Comparison of ENCODE assay signal across 23 cellular contexts in genomic region chr21:45246535-45247320, GRCh38. TPM values are rescaled to one million over a fixed set of nuclear protein-coding genes. Genes with fewer than 3 reads are reported as not detected.
A peak's percentile ranks its signal among the peaks of the same experiment; 100 is the strongest.
DNase-seq lines count a peak whose midpoint lies in the region; ATAC-seq and TF ChIP-seq lines count a peak whose summit lies in the region.
"Had no signal": no experiment of that assay in that cellular context is flagged by ENCODE, and none has a peak within 500 bp of the region (broad histone marks: within the 10 kb centered on the region; RNA-seq: fewer than 3 reads in every experiment).

No MANE protein-coding gene starts in this region.

- H2AFZ ChIP-seq in osteoblast (ENCODE audit: low read length), result no peak overlapping the region
- H2AFZ ChIP-seq: GM23338 had no signal

- DNase-seq in activated CD8-positive, alpha-beta memory T cell treated with anti-CD3 and anti-CD28 coated beads, Interleukin-2, amount 50 U/mL, for 48 hours, result peak; percentile 22
- no peak for DNase-seq in activated CD8-positive, alpha-beta memory T cell treated with anti-CD3 and anti-CD28 coated beads, Interleukin-2, amount 10 ng/mL, durations not matched to agents 7 days and 5 days
- DNase-seq in ecto neural progenitor cell (ENCODE audit: low spot score) (peak; percentile 22), osteoblast (ENCODE audit: insufficient read length, low spot score, missing footprints) (peak; percentile 37), spleen (peak; percentile 32), Right ventricle myocardium inferior (ENCODE audit: missing footprints) (no peak), NOMO-1 (lab: John Stamatoyannopoulos, UW; ENCODE audit: unreplicated experiment in 2 of 2) (no peak)
- DNase-seq in naive thymus-derived CD8-positive, alpha-beta T cell, result no peak
- DNase-seq: 8988T; ACHN; CD4-positive, alpha-beta T cell; HCEC 1CT; IMR-90; MM.1S; NCI-H1694; NCI-H2029 treated with DMSO at 0.1 percent for 48 hours; NCI-H446 treated with DMSO at 0.1 percent for 48 hours; NCI-H526; RPMI8226; SHP77 had no signal

- peaks cover 15% of the 10 kb centered on the region for H3K36me3 Mint-ChIP-seq in activated CD8-positive, alpha-beta memory T cell treated with anti-CD3 and anti-CD28 coated beads, Interleukin-2, amount 10 ng/mL, durations not matched to agents 7 days and 5 days
- peaks cover 3 to 18% (median 6%) of the 10 kb centered on the region in 3 donors for H3K36me3 Mint-ChIP-seq in naive thymus-derived CD8-positive, alpha-beta T cell

- 83 to 89% (median 84%) methylated on average over 17 of the region's 17 CpGs for WGBS in spleen, 5 donors

- TF ChIP-seq CTCF in osteoblast (IDR thresholded peaks at IDR 0.05; ENCODE audit: extremely low read depth, low read depth, low read length) (no peak), spleen (IDR thresholded peaks at IDR 0.05 in 8 of 11, conservative IDR thresholded peaks at IDR 0.05 in 3 of 11) (no peak)

- H3K27ac ChIP-seq in osteoblast (ENCODE audit: low read depth, low read length), result no peak overlapping the region
- H3K27ac ChIP-seq in spleen, result no peak overlapping the region
- H3K27ac ChIP-seq: BLaER1 treated with 17β-estradiol and CSF1 and Interleukin-3, amounts not matched to agents 10 nM and 100 nM; KMS-11 had no signal

- peaks cover 16% of the 10 kb centered on the region for H3K9me3 Mint-ChIP-seq in activated CD8-positive, alpha-beta memory T cell treated with anti-CD3 and anti-CD28 coated beads, Interleukin-2, amount 10 ng/mL, durations not matched to agents 7 days and 5 days (ENCODE audit: low read depth)
- H3K9me3 Mint-ChIP-seq in naive thymus-derived CD8-positive, alpha-beta T cell, result peaks cover 3 to 24% (median 12%) of the 10 kb centered on the region in 9 donors

- no peaks in the 10 kb centered on the region for H3K79me2 ChIP-seq in osteoblast (ENCODE audit: insufficient read depth, low read length)

- H3K4me3 Mint-ChIP-seq in activated CD8-positive, alpha-beta memory T cell treated with anti-CD3 and anti-CD28 coated beads, Interleukin-2, amount 10 ng/mL, durations not matched to agents 7 days and 5 days, result no peak overlapping the region
- no peak overlapping the region for H3K4me3 Mint-ChIP-seq in naive thymus-derived CD8-positive, alpha-beta T cell
- H3K4me3 Mint-ChIP-seq: CD4-positive, alpha-beta T cell; GM23338 had no signal

- H3K4me2 ChIP-seq in osteoblast (ENCODE audit: insufficient read depth, low read length), result no peak overlapping the region
- H3K4me2 ChIP-seq: BLaER1 treated with 17β-estradiol and CSF1 and Interleukin-3, amounts not matched to agents 10 nM and 100 nM; GM23338; KMS-11 had no signal

- H3K27ac Mint-ChIP-seq in activated CD8-positive, alpha-beta memory T cell treated with anti-CD3 and anti-CD28 coated beads, Interleukin-2, amount 10 ng/mL, durations not matched to agents 7 days and 5 days, result no peak overlapping the region
- no peak overlapping the region for H3K27ac Mint-ChIP-seq in naive thymus-derived CD8-positive, alpha-beta T cell
- H3K27ac Mint-ChIP-seq: CD4-positive, alpha-beta T cell; GM23338 had no signal

- CTCF ChIA-PET in activated CD8-positive, alpha-beta memory T cell treated with anti-CD3 and anti-CD28 coated beads, Interleukin-2, amount 10 ng/mL, durations not matched to agents 7 days and 5 days (lab: Charles Lee), result no interaction called here

- TF ChIP-seq POLR2A in spleen (IDR thresholded peaks at IDR 0.05), result no peak

- POLR2A ChIA-PET in naive thymus-derived CD8-positive, alpha-beta T cell (lab: Charles Lee), result no interaction called here

- ATAC-seq in activated CD8-positive, alpha-beta memory T cell treated with anti-CD3 and anti-CD28 coated beads, Interleukin-2, amount 10 ng/mL, durations not matched to agents 7 days and 5 days, result no peak
- no peak for ATAC-seq in Right ventricle myocardium inferior
- ATAC-seq in naive thymus-derived CD8-positive, alpha-beta T cell, result no peak
- ATAC-seq: GM23338 had no signal

- no peaks in the 10 kb centered on the region for H4K20me1 ChIP-seq in osteoblast (ENCODE audit: insufficient read depth, low read length)
- H4K20me1 ChIP-seq: BLaER1 treated with 17β-estradiol and CSF1 and Interleukin-3, amounts not matched to agents 10 nM and 100 nM had no signal

- H3K4me3 ChIP-seq in osteoblast (ENCODE audit: insufficient read depth, low read length), result no peak overlapping the region
- no peak overlapping the region for H3K4me3 ChIP-seq in spleen
- H3K4me3 ChIP-seq: BLaER1 treated with 17β-estradiol and CSF1 and Interleukin-3, amounts not matched to agents 10 nM and 100 nM; GM23338 had no signal

- H3K4me1 ChIP-seq in osteoblast (ENCODE audit: insufficient read depth, low read length) (peaks cover 10% of the 10 kb centered on the region), spleen (no peaks in the 10 kb centered on the region)
- H3K4me1 ChIP-seq: BLaER1 treated with 17β-estradiol and CSF1 and Interleukin-3, amounts not matched to agents 10 nM and 100 nM had no signal

- H3K9me3 ChIP-seq in osteoblast (ENCODE audit: low read depth, low read length) (peaks cover 6% of the 10 kb centered on the region), spleen (peaks cover 0 to 29% (median 22%) of the 10 kb centered on the region in 8 donors)

- H3K36me3 ChIP-seq in osteoblast (ENCODE audit: insufficient read depth, low read length) (no peaks in the 10 kb centered on the region), spleen (no peaks in the 10 kb centered on the region)
- H3K36me3 ChIP-seq: BLaER1 treated with 17β-estradiol and CSF1 and Interleukin-3, amounts not matched to agents 10 nM and 100 nM had no signal

- H3K4me1 Mint-ChIP-seq in activated CD8-positive, alpha-beta memory T cell treated with anti-CD3 and anti-CD28 coated beads, Interleukin-2, amount 10 ng/mL, durations not matched to agents 7 days and 5 days, result no peaks in the 10 kb centered on the region
- H3K4me1 Mint-ChIP-seq in naive thymus-derived CD8-positive, alpha-beta T cell, result no peaks in the 10 kb centered on the region

- H3K27me3 ChIP-seq in osteoblast (ENCODE audit: insufficient read depth, low read length) (peaks cover 26% of the 10 kb centered on the region), spleen (replicated peaks in 1 of 7) (peaks cover 0 to 31% (median 0%) of the 10 kb centered on the region in 7 donors)
- H3K27me3 ChIP-seq: BLaER1 treated with 17β-estradiol and CSF1 and Interleukin-3, amounts not matched to agents 10 nM and 100 nM had no signal

- H3K27me3 Mint-ChIP-seq in activated CD8-positive, alpha-beta memory T cell treated with anti-CD3 and anti-CD28 coated beads, Interleukin-2, amount 10 ng/mL, durations not matched to agents 7 days and 5 days, result peaks cover 30% of the 10 kb centered on the region
- peaks cover 0 to 18% (median 0%) of the 10 kb centered on the region in 5 donors for H3K27me3 Mint-ChIP-seq in naive thymus-derived CD8-positive, alpha-beta T cell
- H3K27me3 Mint-ChIP-seq: CD4-positive, alpha-beta T cell had no signal

- intact Hi-C loops in spleen (cut with DNase I; ENCODE audit: low total_unique reads) (no loop called here), Right ventricle myocardium inferior (cut with DNase I) (no loop called here)

RNA-seq across cellular contexts. Expression of gene POFUT2, which starts 41.0 kb away (rescaled TPM):
- total RNA-seq in activated CD8-positive, alpha-beta memory T cell treated with anti-CD3 and anti-CD28 coated beads, Interleukin-2, amount 10 ng/mL, durations not matched to agents 7 days and 5 days, result 10 to 100 TPM; 16.4 to 19.5 TPM
- total RNA-seq in osteoblast, result 35.8 and 39.2 TPM in 2 replicates
- total RNA-seq in spleen, result 10 to 100 TPM; 24.1 to 37.0 (median 28.8) TPM
- polyA plus RNA-seq in spleen, result 10 to 100 TPM; 10.5 to 23.2 (median 19.3) TPM
- total RNA-seq in Right ventricle myocardium inferior, result 16.9 TPM
- total RNA-seq in naive thymus-derived CD8-positive, alpha-beta T cell, result 10 to 100 TPM; 37.4 to 44.7 TPM
- 1 to 10 TPM; 2.7 to 5.5 (median 3.5) TPM for polyA plus RNA-seq in naive thymus-derived CD8-positive, alpha-beta T cell

Comparison
In these comparisons a context has a peak if more than half of its experiments do, and no peak if none do; other contexts are left out.
1. DNase-seq: peak in activated CD8-positive, alpha-beta memory T cell treated with anti-CD3 and anti-CD28 coated beads, Interleukin-2, amount 50 U/mL, for 48 hours (single experiment), ecto neural progenitor cell (single experiment), osteoblast (single experiment) and spleen (single experiment); none in activated CD8-positive, alpha-beta memory T cell treated with anti-CD3 and anti-CD28 coated beads, Interleukin-2, amount 10 ng/mL, durations not matched to agents 7 days and 5 days (single experiment), Right ventricle myocardium inferior (single experiment), naive thymus-derived CD8-positive, alpha-beta T cell (0 of 10) and NOMO-1 (0 of 2).